ENCODE assay signal across 1 cellular context in the genomic region with DNA sequence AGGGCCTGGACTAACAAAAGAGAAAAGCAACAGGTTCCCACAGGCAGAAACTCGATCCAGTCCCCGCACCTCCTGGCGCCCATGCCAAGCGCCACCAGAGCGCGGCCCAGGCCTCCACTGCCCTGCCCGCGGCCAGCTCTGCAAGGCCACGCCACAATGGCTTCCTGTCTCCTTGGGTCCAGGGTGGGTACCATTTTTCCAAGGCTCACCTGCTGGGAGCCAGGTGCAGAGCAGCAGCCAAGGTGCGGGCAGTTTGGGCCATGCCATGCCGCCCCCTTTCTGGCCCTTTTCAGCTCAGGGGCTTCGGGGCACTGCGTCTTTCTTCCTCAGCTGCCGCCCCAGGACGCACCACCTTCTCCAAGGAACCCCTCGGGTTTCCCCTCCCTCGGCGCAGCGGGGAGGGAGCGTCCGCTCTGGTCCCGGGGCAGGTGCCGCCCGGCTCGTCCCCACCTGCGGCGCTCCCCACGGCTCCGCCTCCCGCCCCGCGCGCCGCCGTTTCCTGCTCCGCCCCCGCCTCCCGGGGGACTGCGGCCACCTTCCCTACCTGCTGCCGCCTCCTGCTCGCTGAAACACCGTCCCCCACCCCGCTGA.
TF ChIP-seq lines count a peak whose summit lies in the region.

A gene (minus strand): TSS at position 437 of the 591 bp plus-strand sequence. CDS start 170 bp downstream, at position 267.

TF ChIP-seq in HEK293, 187 proteins besides CTCF, POLR2A, EP300 and RAD21 (continued from another document and continues in another):
- TF ChIP-seq, protein P1, sequence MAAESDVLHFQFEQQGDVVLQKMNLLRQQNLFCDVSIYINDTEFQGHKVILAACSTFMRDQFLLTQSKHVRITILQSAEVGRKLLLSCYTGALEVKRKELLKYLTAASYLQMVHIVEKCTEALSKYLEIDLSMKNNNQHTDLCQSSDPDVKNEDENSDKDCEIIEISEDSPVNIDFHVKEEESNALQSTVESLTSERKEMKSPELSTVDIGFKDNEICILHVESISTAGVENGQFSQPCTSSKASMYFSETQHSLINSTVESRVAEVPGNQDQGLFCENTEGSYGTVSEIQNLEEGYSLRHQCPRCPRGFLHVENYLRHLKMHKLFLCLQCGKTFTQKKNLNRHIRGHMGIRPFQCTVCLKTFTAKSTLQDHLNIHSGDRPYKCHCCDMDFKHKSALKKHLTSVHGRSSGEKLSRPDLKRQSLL (tag by site-specific recombination; IDR thresholded peaks at IDR 0.05): no peak
- TF ChIP-seq ZSCAN23 (tag by site-specific recombination; IDR thresholded peaks at IDR 0.05): no peak
- peak; percentile 72 for TF ChIP-seq SCRT2 (tag by site-specific recombination; IDR thresholded peaks at IDR 0.05)
- TF ChIP-seq ZIC2 (tag by site-specific recombination; IDR thresholded peaks at IDR 0.05): peak; percentile 67
- TF ChIP-seq, protein P2, sequence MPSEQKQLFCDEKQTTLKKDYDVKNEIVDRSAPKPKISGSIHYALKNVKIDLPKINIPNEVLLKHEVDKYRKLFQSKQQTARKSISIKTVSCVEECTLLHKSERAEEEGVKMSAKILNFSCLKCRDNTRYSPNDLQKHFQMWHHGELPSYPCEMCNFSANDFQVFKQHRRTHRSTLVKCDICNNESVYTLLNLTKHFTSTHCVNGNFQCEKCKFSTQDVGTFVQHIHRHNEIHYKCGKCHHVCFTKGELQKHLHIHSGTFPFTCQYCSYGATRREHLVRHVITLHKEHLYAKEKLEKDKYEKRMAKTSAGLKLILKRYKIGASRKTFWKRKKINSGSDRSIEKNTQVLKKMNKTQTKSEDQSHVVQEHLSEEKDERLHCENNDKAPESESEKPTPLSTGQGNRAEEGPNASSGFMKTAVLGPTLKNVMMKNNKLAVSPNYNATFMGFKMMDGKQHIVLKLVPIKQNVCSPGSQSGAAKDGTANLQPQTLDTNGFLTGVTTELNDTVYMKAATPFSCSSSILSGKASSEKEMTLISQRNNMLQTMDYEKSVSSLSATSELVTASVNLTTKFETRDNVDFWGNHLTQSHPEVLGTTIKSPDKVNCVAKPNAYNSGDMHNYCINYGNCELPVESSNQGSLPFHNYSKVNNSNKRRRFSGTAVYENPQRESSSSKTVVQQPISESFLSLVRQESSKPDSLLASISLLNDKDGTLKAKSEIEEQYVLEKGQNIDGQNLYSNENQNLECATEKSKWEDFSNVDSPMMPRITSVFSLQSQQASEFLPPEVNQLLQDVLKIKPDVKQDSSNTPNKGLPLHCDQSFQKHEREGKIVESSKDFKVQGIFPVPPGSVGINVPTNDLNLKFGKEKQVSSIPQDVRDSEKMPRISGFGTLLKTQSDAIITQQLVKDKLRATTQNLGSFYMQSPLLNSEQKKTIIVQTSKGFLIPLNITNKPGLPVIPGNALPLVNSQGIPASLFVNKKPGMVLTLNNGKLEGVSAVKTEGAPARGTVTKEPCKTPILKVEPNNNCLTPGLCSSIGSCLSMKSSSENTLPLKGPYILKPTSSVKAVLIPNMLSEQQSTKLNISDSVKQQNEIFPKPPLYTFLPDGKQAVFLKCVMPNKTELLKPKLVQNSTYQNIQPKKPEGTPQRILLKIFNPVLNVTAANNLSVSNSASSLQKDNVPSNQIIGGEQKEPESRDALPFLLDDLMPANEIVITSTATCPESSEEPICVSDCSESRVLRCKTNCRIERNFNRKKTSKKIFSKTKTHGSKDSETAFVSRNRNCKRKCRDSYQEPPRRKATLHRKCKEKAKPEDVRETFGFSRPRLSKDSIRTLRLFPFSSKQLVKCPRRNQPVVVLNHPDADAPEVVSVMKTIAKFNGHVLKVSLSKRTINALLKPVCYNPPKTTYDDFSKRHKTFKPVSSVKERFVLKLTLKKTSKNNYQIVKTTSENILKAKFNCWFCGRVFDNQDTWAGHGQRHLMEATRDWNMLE (tag by site-specific recombination; conservative IDR thresholded peaks at IDR 0.05; ENCODE audit: low read depth): no peak
- TF ChIP-seq ZNF10 (tag by site-specific recombination; IDR thresholded peaks at IDR 0.05): no peak
- TF ChIP-seq, protein P3, sequence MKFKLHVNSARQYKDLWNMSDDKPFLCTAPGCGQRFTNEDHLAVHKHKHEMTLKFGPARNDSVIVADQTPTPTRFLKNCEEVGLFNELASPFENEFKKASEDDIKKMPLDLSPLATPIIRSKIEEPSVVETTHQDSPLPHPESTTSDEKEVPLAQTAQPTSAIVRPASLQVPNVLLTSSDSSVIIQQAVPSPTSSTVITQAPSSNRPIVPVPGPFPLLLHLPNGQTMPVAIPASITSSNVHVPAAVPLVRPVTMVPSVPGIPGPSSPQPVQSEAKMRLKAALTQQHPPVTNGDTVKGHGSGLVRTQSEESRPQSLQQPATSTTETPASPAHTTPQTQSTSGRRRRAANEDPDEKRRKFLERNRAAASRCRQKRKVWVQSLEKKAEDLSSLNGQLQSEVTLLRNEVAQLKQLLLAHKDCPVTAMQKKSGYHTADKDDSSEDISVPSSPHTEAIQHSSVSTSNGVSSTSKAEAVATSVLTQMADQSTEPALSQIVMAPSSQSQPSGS (tag by site-specific recombination; IDR thresholded peaks at IDR 0.05; ENCODE audit: low read depth): no peak
- TF ChIP-seq GLIS2 (tag by site-specific recombination; IDR thresholded peaks at IDR 0.05): peak; percentile 43; the same call in 1 of the 2 replicates
- TF ChIP-seq ZNF248 (tag by site-specific recombination; IDR thresholded peaks at IDR 0.05): no peak
- TF ChIP-seq ZXDB (tag by site-specific recombination; IDR thresholded peaks at IDR 0.05): no peak
- no peak for TF ChIP-seq ZNF837 (tag by site-specific recombination; IDR thresholded peaks at IDR 0.05)
- TF ChIP-seq ZNF621 (tag by site-specific recombination; IDR thresholded peaks at IDR 0.05): no peak
- TF ChIP-seq ZNF521 (tag by site-specific recombination; IDR thresholded peaks at IDR 0.05): no peak
- TF ChIP-seq ZFP41 (tag by site-specific recombination; IDR thresholded peaks at IDR 0.05; ENCODE audit: borderline replicate concordance): no peak
- TF ChIP-seq, protein P4, sequence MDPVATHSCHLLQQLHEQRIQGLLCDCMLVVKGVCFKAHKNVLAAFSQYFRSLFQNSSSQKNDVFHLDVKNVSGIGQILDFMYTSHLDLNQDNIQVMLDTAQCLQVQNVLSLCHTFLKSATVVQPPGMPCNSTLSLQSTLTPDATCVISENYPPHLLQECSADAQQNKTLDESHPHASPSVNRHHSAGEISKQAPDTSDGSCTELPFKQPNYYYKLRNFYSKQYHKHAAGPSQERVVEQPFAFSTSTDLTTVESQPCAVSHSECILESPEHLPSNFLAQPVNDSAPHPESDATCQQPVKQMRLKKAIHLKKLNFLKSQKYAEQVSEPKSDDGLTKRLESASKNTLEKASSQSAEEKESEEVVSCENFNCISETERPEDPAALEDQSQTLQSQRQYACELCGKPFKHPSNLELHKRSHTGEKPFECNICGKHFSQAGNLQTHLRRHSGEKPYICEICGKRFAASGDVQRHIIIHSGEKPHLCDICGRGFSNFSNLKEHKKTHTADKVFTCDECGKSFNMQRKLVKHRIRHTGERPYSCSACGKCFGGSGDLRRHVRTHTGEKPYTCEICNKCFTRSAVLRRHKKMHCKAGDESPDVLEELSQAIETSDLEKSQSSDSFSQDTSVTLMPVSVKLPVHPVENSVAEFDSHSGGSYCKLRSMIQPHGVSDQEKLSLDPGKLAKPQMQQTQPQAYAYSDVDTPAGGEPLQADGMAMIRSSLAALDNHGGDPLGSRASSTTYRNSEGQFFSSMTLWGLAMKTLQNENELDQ (tag by site-specific recombination; IDR thresholded peaks at IDR 0.05; ENCODE audit: low read depth): no peak
- no peak for TF ChIP-seq KLF10 (tag by site-specific recombination; IDR thresholded peaks at IDR 0.05)
- TF ChIP-seq ZNF341 (tag by site-specific recombination; IDR thresholded peaks at IDR 0.05; ENCODE audit: low read depth): no peak
- TF ChIP-seq GLIS1 (tag by site-specific recombination; IDR thresholded peaks at IDR 0.05): peak; percentile 69
- no peak for TF ChIP-seq ZBTB48 (tag by site-specific recombination; IDR thresholded peaks at IDR 0.05)
- no peak for TF ChIP-seq GLI4 (tag by site-specific recombination; IDR thresholded peaks at IDR 0.05)
- TF ChIP-seq, protein P5, sequence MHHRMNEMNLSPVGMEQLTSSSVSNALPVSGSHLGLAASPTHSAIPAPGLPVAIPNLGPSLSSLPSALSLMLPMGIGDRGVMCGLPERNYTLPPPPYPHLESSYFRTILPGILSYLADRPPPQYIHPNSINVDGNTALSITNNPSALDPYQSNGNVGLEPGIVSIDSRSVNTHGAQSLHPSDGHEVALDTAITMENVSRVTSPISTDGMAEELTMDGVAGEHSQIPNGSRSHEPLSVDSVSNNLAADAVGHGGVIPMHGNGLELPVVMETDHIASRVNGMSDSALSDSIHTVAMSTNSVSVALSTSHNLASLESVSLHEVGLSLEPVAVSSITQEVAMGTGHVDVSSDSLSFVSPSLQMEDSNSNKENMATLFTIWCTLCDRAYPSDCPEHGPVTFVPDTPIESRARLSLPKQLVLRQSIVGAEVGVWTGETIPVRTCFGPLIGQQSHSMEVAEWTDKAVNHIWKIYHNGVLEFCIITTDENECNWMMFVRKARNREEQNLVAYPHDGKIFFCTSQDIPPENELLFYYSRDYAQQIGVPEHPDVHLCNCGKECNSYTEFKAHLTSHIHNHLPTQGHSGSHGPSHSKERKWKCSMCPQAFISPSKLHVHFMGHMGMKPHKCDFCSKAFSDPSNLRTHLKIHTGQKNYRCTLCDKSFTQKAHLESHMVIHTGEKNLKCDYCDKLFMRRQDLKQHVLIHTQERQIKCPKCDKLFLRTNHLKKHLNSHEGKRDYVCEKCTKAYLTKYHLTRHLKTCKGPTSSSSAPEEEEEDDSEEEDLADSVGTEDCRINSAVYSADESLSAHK (tag by site-specific recombination; IDR thresholded peaks at IDR 0.05): no peak
- TF ChIP-seq KLF16 (tag by site-specific recombination; IDR thresholded peaks at IDR 0.05): no peak
- no peak for TF ChIP-seq ZNF548 (tag by site-specific recombination; IDR thresholded peaks at IDR 0.05)
- TF ChIP-seq, protein P6, sequence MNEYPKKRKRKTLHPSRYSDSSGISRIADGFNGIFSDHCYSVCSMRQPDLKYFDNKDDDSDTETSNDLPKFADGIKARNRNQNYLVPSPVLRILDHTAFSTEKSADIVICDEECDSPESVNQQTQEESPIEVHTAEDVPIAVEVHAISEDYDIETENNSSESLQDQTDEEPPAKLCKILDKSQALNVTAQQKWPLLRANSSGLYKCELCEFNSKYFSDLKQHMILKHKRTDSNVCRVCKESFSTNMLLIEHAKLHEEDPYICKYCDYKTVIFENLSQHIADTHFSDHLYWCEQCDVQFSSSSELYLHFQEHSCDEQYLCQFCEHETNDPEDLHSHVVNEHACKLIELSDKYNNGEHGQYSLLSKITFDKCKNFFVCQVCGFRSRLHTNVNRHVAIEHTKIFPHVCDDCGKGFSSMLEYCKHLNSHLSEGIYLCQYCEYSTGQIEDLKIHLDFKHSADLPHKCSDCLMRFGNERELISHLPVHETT (tag by site-specific recombination; IDR thresholded peaks at IDR 0.05): no peak
- TF ChIP-seq, protein P7, sequence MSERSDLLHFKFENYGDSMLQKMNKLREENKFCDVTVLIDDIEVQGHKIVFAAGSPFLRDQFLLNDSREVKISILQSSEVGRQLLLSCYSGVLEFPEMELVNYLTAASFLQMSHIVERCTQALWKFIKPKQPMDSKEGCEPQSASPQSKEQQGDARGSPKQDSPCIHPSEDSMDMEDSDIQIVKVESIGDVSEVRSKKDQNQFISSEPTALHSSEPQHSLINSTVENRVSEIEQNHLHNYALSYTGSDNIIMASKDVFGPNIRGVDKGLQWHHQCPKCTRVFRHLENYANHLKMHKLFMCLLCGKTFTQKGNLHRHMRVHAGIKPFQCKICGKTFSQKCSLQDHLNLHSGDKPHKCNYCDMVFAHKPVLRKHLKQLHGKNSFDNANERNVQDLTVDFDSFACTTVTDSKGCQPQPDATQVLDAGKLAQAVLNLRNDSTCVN (tag by site-specific recombination; optimal IDR thresholded peaks at IDR 0.05): peak; percentile 46
- TF ChIP-seq ZNF585B (tag by site-specific recombination; IDR thresholded peaks at IDR 0.05): no peak
- TF ChIP-seq, protein P8, sequence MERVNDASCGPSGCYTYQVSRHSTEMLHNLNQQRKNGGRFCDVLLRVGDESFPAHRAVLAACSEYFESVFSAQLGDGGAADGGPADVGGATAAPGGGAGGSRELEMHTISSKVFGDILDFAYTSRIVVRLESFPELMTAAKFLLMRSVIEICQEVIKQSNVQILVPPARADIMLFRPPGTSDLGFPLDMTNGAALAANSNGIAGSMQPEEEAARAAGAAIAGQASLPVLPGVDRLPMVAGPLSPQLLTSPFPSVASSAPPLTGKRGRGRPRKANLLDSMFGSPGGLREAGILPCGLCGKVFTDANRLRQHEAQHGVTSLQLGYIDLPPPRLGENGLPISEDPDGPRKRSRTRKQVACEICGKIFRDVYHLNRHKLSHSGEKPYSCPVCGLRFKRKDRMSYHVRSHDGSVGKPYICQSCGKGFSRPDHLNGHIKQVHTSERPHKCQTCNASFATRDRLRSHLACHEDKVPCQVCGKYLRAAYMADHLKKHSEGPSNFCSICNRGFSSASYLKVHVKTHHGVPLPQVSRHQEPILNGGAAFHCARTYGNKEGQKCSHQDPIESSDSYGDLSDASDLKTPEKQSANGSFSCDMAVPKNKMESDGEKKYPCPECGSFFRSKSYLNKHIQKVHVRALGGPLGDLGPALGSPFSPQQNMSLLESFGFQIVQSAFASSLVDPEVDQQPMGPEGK (tag by site-specific recombination; IDR thresholded peaks at IDR 0.05): no peak
- TF ChIP-seq ZNF335 (tag by site-specific recombination; conservative IDR thresholded peaks at IDR 0.05): peak; percentile 25; the same call in 1 of the 2 replicates
- no peak for TF ChIP-seq ZNF138 (tag by site-specific recombination; IDR thresholded peaks at IDR 0.05; ENCODE audit: borderline replicate concordance)
- no peak for TF ChIP-seq ZFP69B (tag by site-specific recombination; IDR thresholded peaks at IDR 0.05)
- TF ChIP-seq ZNF785 (tag by site-specific recombination; IDR thresholded peaks at IDR 0.05): no peak
- no peak for TF ChIP-seq FEZF1 (tag by site-specific recombination; IDR thresholded peaks at IDR 0.05)
- no peak for TF ChIP-seq ZNF544 (tag by site-specific recombination; IDR thresholded peaks at IDR 0.05)
- TF ChIP-seq ZNF514 (tag by site-specific recombination; IDR thresholded peaks at IDR 0.05): no peak
- no peak for TF ChIP-seq ZNF140 (tag by site-specific recombination; IDR thresholded peaks at IDR 0.05)
- no peak for TF ChIP-seq ZFP3 (tag by site-specific recombination; IDR thresholded peaks at IDR 0.05; ENCODE audit: low read depth)
- peak; percentile 26; the same call in 1 of the 2 replicates for TF ChIP-seq EGR2 (tag by site-specific recombination; IDR thresholded peaks at IDR 0.05; ENCODE audit: low read depth)
- no peak for TF ChIP-seq ZNF558 (tag by site-specific recombination; IDR thresholded peaks at IDR 0.05)
- no peak for TF ChIP-seq REPIN1 (tag by site-specific recombination; IDR thresholded peaks at IDR 0.05; ENCODE audit: low read depth)
- TF ChIP-seq, protein P9, sequence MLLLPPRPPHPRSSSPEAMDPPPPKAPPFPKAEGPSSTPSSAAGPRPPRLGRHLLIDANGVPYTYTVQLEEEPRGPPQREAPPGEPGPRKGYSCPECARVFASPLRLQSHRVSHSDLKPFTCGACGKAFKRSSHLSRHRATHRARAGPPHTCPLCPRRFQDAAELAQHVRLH (tag by site-specific recombination; IDR thresholded peaks at IDR 0.05): no peak
- no peak for TF ChIP-seq MYNN (tag by site-specific recombination; IDR thresholded peaks at IDR 0.05; ENCODE audit: borderline replicate concordance)
- no peak for TF ChIP-seq ZNF555 (tag by site-specific recombination; conservative IDR thresholded peaks at IDR 0.05)
- no peak for TF ChIP-seq ZSCAN16 (tag by site-specific recombination; IDR thresholded peaks at IDR 0.05)
- no peak for TF ChIP-seq ZNF677 (tag by site-specific recombination; IDR thresholded peaks at IDR 0.05)
- TF ChIP-seq ZNF214 (tag by site-specific recombination; IDR thresholded peaks at IDR 0.05; ENCODE audit: borderline replicate concordance): no peak
